10 cellular contexts compared by ENCODE assay signal in the genomic region with DNA sequence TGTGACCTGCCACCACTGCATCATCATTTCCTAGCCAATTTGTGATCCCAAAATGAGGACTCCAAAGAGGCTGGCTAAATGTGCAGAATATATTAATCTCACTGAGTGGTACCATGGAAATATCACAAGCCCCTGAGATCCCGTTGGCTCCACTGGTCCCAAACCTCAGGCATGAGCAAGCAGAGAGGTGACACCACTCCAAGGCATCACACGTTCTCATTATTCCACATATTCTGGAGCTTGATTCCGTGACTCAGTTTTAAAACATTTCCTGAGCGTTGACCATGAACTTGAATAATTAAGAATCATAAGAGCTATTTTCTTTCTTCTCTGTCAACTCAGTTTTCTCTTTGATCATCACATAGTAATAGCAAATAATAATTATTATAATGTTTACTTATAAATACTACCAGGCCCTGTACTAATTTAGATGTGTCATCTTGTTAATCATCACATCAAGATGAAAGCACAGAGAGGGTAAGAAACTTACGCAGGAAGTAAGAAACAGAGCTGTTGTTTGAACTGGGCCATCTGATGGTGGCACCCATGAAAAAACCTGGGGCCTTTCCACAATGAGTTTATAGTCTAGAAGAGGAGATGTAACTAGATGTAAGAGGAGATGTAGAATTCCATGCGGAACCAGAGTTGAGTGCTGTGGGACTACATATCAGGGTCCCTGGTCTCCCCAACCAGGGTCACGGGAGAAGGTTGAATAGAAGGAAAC. TPM values are rescaled to one million over a fixed set of nuclear protein-coding genes. Genes with fewer than 3 reads are reported as not detected.
DNase-seq lines count a peak whose midpoint lies in the region; ATAC-seq and TF ChIP-seq lines count a peak whose summit lies in the region.
"Had no signal": no experiment of that assay in that cellular context is flagged by ENCODE, and none has a peak within 500 bp of the region (broad histone marks: within the 10 kb centered on the region; RNA-seq: fewer than 3 reads in every experiment).

No MANE protein-coding gene starts in this region.

- intact Hi-C loops in CD4-positive, alpha-beta T cell (cut with DNase I, micrococcal nuclease) = loop anchor here (10.0 kb wide), 1 partner anchor 713 kb away; the partner anchor contains the start of genes MASTL (in 2 of the 2) and YME1L1 (in 2 of the 2)
- intact Hi-C loops in activated T-helper 2 cell treated with anti-CD3 and anti-CD28 coated beads, Interferon-gamma antibody, Interleukin-2, Interleukin-4, amounts not matched to agents 10 μg/mL and 5 μg/mL and 100 μg/mL, durations not matched to agents 14 hours and 24 hours and 36 hours (cut with micrococcal nuclease) = loop anchor here (10.0 kb wide), 1 partner anchor 1893 kb away; no protein-coding TSS in a partner anchor
- intact Hi-C loops in naive thymus-derived CD4-positive, alpha-beta T cell (cut with micrococcal nuclease) = loop anchor here in 1 of 2 donors (10.0 kb wide), 1 partner anchor 1893 kb away; no protein-coding TSS in a partner anchor

- peaks cover 21 to 29% of the 10 kb centered on the region in 2 donors for H3K4me1 ChIP-seq in naive thymus-derived CD4-positive, alpha-beta T cell (ENCODE audit: control insufficient read depth in 2 of 2, insufficient read depth in 2 of 2, low read length in 2 of 2)

- H3K9me3 ChIP-seq in CD4-positive, alpha-beta T cell (ENCODE audit: control insufficient read depth, low read length) = no peaks in the 10 kb centered on the region
- no peaks in the 10 kb centered on the region for H3K9me3 ChIP-seq in naive thymus-derived CD4-positive, alpha-beta T cell (ENCODE audit: control insufficient read depth in 2 of 3, low read length in 3 of 3)

- H3K27me3 Mint-ChIP-seq in CD4-positive, alpha-beta T cell = no peaks in the 10 kb centered on the region
- H3K27me3 Mint-ChIP-seq in activated T-helper 2 cell treated with anti-CD3 and anti-CD28 coated beads, Interferon-gamma antibody, Interleukin-2, Interleukin-4, amounts not matched to agents 10 μg/mL and 5 μg/mL and 100 μg/mL, durations not matched to agents 14 hours and 24 hours and 36 hours (ENCODE audit: low read depth) = no peaks in the 10 kb centered on the region
- no peaks in the 10 kb centered on the region for H3K27me3 Mint-ChIP-seq in naive thymus-derived CD4-positive, alpha-beta T cell

- TF ChIP-seq CTCF in CD4-positive, alpha-beta T cell (IDR thresholded peaks at IDR 0.05) = no peak

- no peaks in the 10 kb centered on the region for H3K27me3 ChIP-seq in CD4-positive, alpha-beta T cell (ENCODE audit: control insufficient read depth, insufficient read depth, low read length)
- no peaks in the 10 kb centered on the region for H3K27me3 ChIP-seq in naive thymus-derived CD4-positive, alpha-beta T cell (ENCODE audit: control insufficient read depth in 2 of 2, insufficient read depth in 2 of 2, low read length in 2 of 2)

- H3K9me3 Mint-ChIP-seq in CD4-positive, alpha-beta T cell = no peaks in the 10 kb centered on the region
- H3K9me3 Mint-ChIP-seq in activated T-helper 2 cell treated with anti-CD3 and anti-CD28 coated beads, Interferon-gamma antibody, Interleukin-2, Interleukin-4, amounts not matched to agents 10 μg/mL and 5 μg/mL and 100 μg/mL, durations not matched to agents 14 hours and 24 hours and 36 hours = peaks cover 4% of the 10 kb centered on the region
- peaks cover 0 to 9% (median 0%) of the 10 kb centered on the region in 11 donors for H3K9me3 Mint-ChIP-seq in naive thymus-derived CD4-positive, alpha-beta T cell

- DNase-seq in CD4-positive, alpha-beta T cell = no peak
- DNase-seq in HS-27A (ENCODE audit: low read depth) (peak; percentile 17), NCI-H2196 (lab: John Stamatoyannopoulos, UW; ENCODE audit: unreplicated experiment) (no peak), OCI-M2 (lab: John Stamatoyannopoulos, UW; ENCODE audit: unreplicated experiment) (no peak), T1000 (lab: John Stamatoyannopoulos, UW) (no peak)
- DNase-seq in activated T-helper 2 cell treated with anti-CD3 and anti-CD28 coated beads, Interferon-gamma antibody, Interleukin-2, Interleukin-4, amounts not matched to agents 10 μg/mL and 5 μg/mL and 100 μg/mL, durations not matched to agents 14 hours and 24 hours and 36 hours (ENCODE audit: low spot score) = no peak
- DNase-seq in naive thymus-derived CD4-positive, alpha-beta T cell = peak in 2 of 9 donors; percentile 10 to 14
- DNase-seq: DMS79, NCI-H2107 had no signal

- peaks cover 0 to 7% (median 0%) of the 10 kb centered on the region in 3 experiments for H3K36me3 ChIP-seq in naive thymus-derived CD4-positive, alpha-beta T cell (ENCODE audit: control insufficient read depth in 2 of 3, insufficient read depth in 3 of 3, low read length in 3 of 3)

- POLR2A ChIA-PET in CD4-positive, alpha-beta T cell (lab: Charles Lee) = interaction anchor here (0.8 to 5.4 kb wide), 9 partner anchors 15 to 713 kb away, joined by 3 to 28 read pairs (median 6); partner anchors contain the start of gene YME1L1
- POLR2A ChIA-PET in naive thymus-derived CD4-positive, alpha-beta T cell (lab: Charles Lee) = interaction anchor here (0.9 to 3.3 kb wide), 9 partner anchors 15 to 112 kb away, joined by 3 to 24 read pairs (median 4); no protein-coding TSS in a partner anchor

- CTCF ChIA-PET in CD4-positive, alpha-beta T cell (lab: Charles Lee) = interaction anchor here (0.8 kb wide), 1 partner anchor 16 kb away, joined by 3 read pairs; no protein-coding TSS in a partner anchor
- CTCF ChIA-PET in naive thymus-derived CD4-positive, alpha-beta T cell (lab: Charles Lee) = interaction anchor here (1.0 to 1.5 kb wide), 2 partner anchors 62 to 106 kb away, joined by 4 read pairs; no protein-coding TSS in a partner anchor

- H3K4me3 Mint-ChIP-seq in CD4-positive, alpha-beta T cell = peak overlapping the region; percentile 85
- peak overlapping the region; percentile 68 for H3K4me3 Mint-ChIP-seq in activated T-helper 2 cell treated with anti-CD3 and anti-CD28 coated beads, Interferon-gamma antibody, Interleukin-2, Interleukin-4, amounts not matched to agents 10 μg/mL and 5 μg/mL and 100 μg/mL, durations not matched to agents 14 hours and 24 hours and 36 hours (ENCODE audit: low read depth)
- H3K4me3 Mint-ChIP-seq in naive thymus-derived CD4-positive, alpha-beta T cell = peak overlapping the region; percentile 64 to 97 (median 81)

- H3K27ac ChIP-seq in CD4-positive, alpha-beta T cell (ENCODE audit: low read depth, low read length) = peak overlapping the region; percentile 66
- H3K27ac ChIP-seq in naive thymus-derived CD4-positive, alpha-beta T cell (ENCODE audit: low read depth, low read length) = peak overlapping the region; percentile 91

- peak overlapping the region; percentile 28 for H3K4me3 ChIP-seq in naive thymus-derived CD4-positive, alpha-beta T cell (ENCODE audit: low read length)

- peak overlapping the region; percentile 97 for H3K27ac Mint-ChIP-seq in CD4-positive, alpha-beta T cell
- peak overlapping the region; percentile 70 for H3K27ac Mint-ChIP-seq in activated T-helper 2 cell treated with anti-CD3 and anti-CD28 coated beads, Interferon-gamma antibody, Interleukin-2, Interleukin-4, amounts not matched to agents 10 μg/mL and 5 μg/mL and 100 μg/mL, durations not matched to agents 14 hours and 24 hours and 36 hours
- peak overlapping the region; percentile 82 to 98 (median 94) for H3K27ac Mint-ChIP-seq in naive thymus-derived CD4-positive, alpha-beta T cell

- ATAC-seq in CD4-positive, alpha-beta T cell (ENCODE audit: poor library complexity) = no peak
- ATAC-seq in naive thymus-derived CD4-positive, alpha-beta T cell = no peak
- no peak for ATAC-seq in GM18498 (IDR thresholded peaks at IDR 0.05; ENCODE audit: unreplicated experiment)

- peaks cover 51% of the 10 kb centered on the region for H3K36me3 Mint-ChIP-seq in CD4-positive, alpha-beta T cell (ENCODE audit: low read depth)
- H3K36me3 Mint-ChIP-seq in activated T-helper 2 cell treated with anti-CD3 and anti-CD28 coated beads, Interferon-gamma antibody, Interleukin-2, Interleukin-4, amounts not matched to agents 10 μg/mL and 5 μg/mL and 100 μg/mL, durations not matched to agents 14 hours and 24 hours and 36 hours (ENCODE audit: low read depth) = peaks cover 43% of the 10 kb centered on the region
- H3K36me3 Mint-ChIP-seq in naive thymus-derived CD4-positive, alpha-beta T cell = peaks cover 11 to 35% (median 25%) of the 10 kb centered on the region in 5 donors

- peaks cover 67% of the 10 kb centered on the region for H3K4me1 Mint-ChIP-seq in CD4-positive, alpha-beta T cell (ENCODE audit: low read depth)
- H3K4me1 Mint-ChIP-seq in activated T-helper 2 cell treated with anti-CD3 and anti-CD28 coated beads, Interferon-gamma antibody, Interleukin-2, Interleukin-4, amounts not matched to agents 10 μg/mL and 5 μg/mL and 100 μg/mL, durations not matched to agents 14 hours and 24 hours and 36 hours (ENCODE audit: low read depth) = peaks cover 54% of the 10 kb centered on the region
- H3K4me1 Mint-ChIP-seq in naive thymus-derived CD4-positive, alpha-beta T cell = peaks cover 53 to 73% (median 64%) of the 10 kb centered on the region in 7 donors

RNA-seq across cellular contexts. Expression of gene APBB1IP, which starts 3.5 kb away (rescaled TPM):
- total RNA-seq in CD4-positive, alpha-beta T cell = 10 to 100 TPM; 44.5 to 45.6 TPM
- 45.2 and 47.4 TPM in 2 replicates for total RNA-seq in activated T-helper 2 cell treated with anti-CD3 and anti-CD28 coated beads, Interferon-gamma antibody, Interleukin-2, Interleukin-4, amounts not matched to agents 10 μg/mL and 5 μg/mL and 100 μg/mL, durations not matched to agents 14 hours and 24 hours and 36 hours
- 100 to 1,000 TPM in 1 of 5 experiments, 10 to 100 TPM in 4; 64.7 to 101 (median 88.0) TPM for total RNA-seq in naive thymus-derived CD4-positive, alpha-beta T cell
- 10 to 100 TPM; 60.2 to 70.5 TPM for polyA plus RNA-seq in naive thymus-derived CD4-positive, alpha-beta T cell
